ENCODE assay signal across 2 cellular contexts in genomic region chr6:41460742-41461336, GRCh38.
TF ChIP-seq lines count a peak whose summit lies in the region.

No MANE protein-coding gene starts in this region.

TF ChIP-seq in HEK293, 187 proteins besides CTCF, POLR2A, EP300 and RAD21:
- TF ChIP-seq ZNF580 (tag by site-specific recombination; IDR thresholded peaks at IDR 0.05) (0 out of 2 replicates have a peak, but pooled peaks have one; percentile 16), ZNF18 (tag by site-specific recombination; IDR thresholded peaks at IDR 0.05) (no peak), SP2 (tag by site-specific recombination; IDR thresholded peaks at IDR 0.05) (peak; percentile 43), REPIN1 (tag by site-specific recombination; IDR thresholded peaks at IDR 0.05; ENCODE audit: low read depth) (peak; percentile 66; the same call in 1 of the 2 replicates), PRDM1 (tag by site-specific recombination; IDR thresholded peaks at IDR 0.05) (no peak)

TF ChIP-seq in H1, 55 proteins besides CTCF, POLR2A, EP300 and RAD21:
- TF ChIP-seq RBBP5 (IDR thresholded peaks at IDR 0.05; ENCODE audit: borderline replicate concordance, low read depth, low read length) (no peak), CBX5 (IDR thresholded peaks at IDR 0.05; ENCODE audit: low read depth, low read length) (no peak), TAF1 (IDR thresholded peaks at IDR 0.05; ENCODE audit: low read depth, low read length) (no peak), SIN3A (conservative IDR thresholded peaks at IDR 0.05 in 1 of 2, IDR thresholded peaks at IDR 0.05 in 1 of 2; ENCODE audit: low read depth in 1 of 2, low read length in 2 of 2) (no peak), KDM1A (IDR thresholded peaks at IDR 0.05; ENCODE audit: borderline replicate concordance, low read length) (peak; percentile 63; the same call in 1 of the 2 replicates), EZH2 (IDR thresholded peaks at IDR 0.05; ENCODE audit: low read depth, low read length, severe bottlenecking) (no peak), RXRA (IDR thresholded peaks at IDR 0.05; ENCODE audit: insufficient read depth, low read depth, low read length) (no peak)
